22 cellular contexts compared by ENCODE assay signal in the genomic region with DNA sequence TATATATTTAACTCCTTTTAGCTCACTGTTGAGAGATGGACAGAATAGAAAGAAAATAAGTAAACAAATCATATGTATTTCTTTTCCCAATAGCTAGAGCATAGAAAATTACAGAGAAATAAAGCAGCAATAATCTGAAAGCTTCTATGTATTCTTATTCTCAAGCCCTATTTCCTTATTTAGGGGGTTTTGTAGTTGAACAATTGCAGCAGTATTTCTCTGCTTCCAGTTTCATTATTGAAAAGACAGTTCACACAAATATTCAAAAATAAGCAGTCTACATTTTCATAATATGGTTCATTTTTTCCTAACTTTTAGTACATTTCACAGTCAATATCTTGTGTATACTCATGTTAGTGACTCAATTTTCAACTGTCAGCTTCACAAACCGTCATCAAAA.
DNase-seq lines count a peak whose midpoint lies in the region; ATAC-seq, FAIRE-seq and TF ChIP-seq lines count a peak whose summit lies in the region.
"Had no signal": no experiment of that assay in that cellular context is flagged by ENCODE, and none has a peak within 500 bp of the region (broad histone marks: within the 10 kb centered on the region; RNA-seq: fewer than 3 reads in every experiment).

No MANE protein-coding gene starts in this region.

- no peak for DNase-seq in GM19239 (ENCODE audit: insufficient read length, low spot score)
- DNase-seq in MM.1S, result peak; percentile 11
- no peak for DNase-seq in GM12878 (ENCODE audit: low read depth, low spot score)
- no peak for DNase-seq in NK-92 (lab: John Stamatoyannopoulos, UW; ENCODE audit: unreplicated experiment)
- DNase-seq in NCI-H82 (lab: John Stamatoyannopoulos, UW), result no peak
- DNase-seq: 8988T; ACHN; AML-193; C1 segment of cervical spinal cord; Calu3; CD4-positive, alpha-beta memory T cell; COR-L47; DMS53; DMS79 treated with DMSO at 0.1 percent for 48 hours; GF-D8; H9 had no signal

- BruUV-seq in GM12878 (replicated peaks; lab: Mats Ljungman, UMichigan), result no TSS peak

- H3K4me2 ChIP-seq in MM.1S (ENCODE audit: low read depth, low read length), result no peak overlapping the region
- no peak overlapping the region for H3K4me2 ChIP-seq in GM12878 (ENCODE audit: control insufficient read depth, insufficient read depth)
- H3K4me2 ChIP-seq: A549, GM23338 had no signal

- TF ChIP-seq RAD21 in GM12878 (IDR thresholded peaks at IDR 0.05; ENCODE audit: insufficient read depth, low read depth, low read length), result no peak

- H3K4me1 ChIP-seq in MM.1S (ENCODE audit: low read length) (peaks cover 6% of the 10 kb centered on the region), GM12878 (ENCODE audit: control insufficient read depth, insufficient read depth, low read length) (no peaks in the 10 kb centered on the region)
- H3K4me1 ChIP-seq: A549 had no signal

- ATAC-seq in GM18511 (IDR thresholded peaks at IDR 0.05; ENCODE audit: unreplicated experiment) (peak; percentile 58), GM12878 (0 out of 3 replicates have a peak, but pooled peaks have one; percentile 18), HG03175 (IDR thresholded peaks at IDR 0.05; ENCODE audit: unreplicated experiment) (no peak)
- ATAC-seq: A549, GM23338, HCT116 had no signal

- H3K27ac ChIP-seq in MM.1S (ENCODE audit: low read length) (no peak overlapping the region), GM12878 (ENCODE audit: control insufficient read depth, insufficient read depth) (no peak overlapping the region)
- H3K27ac ChIP-seq: A549 had no signal

- WGBS in GM12878 (ENCODE audit: insufficient coverage, insufficient replicate concordance, low lambda C conversion rate, missing lambda C conversion rate), result 0% methylated on average over 1 of the region's 1 CpG

- no peak for TF ChIP-seq POLR2A in GM12878 (IDR thresholded peaks at IDR 0.05; ENCODE audit: low read depth, low read length)

- H2AFZ ChIP-seq in MM.1S (ENCODE audit: low read length), result no peak overlapping the region
- H2AFZ ChIP-seq in GM12878 (ENCODE audit: control insufficient read depth, low read depth, low read length), result no peak overlapping the region
- H2AFZ ChIP-seq: GM23338 had no signal

- no peaks in the 10 kb centered on the region for H3K9me3 ChIP-seq in MM.1S (replicated peaks; ENCODE audit: insufficient read depth, low read length)
- H3K9me3 ChIP-seq in GM12878 (replicated peaks; ENCODE audit: control insufficient read depth, insufficient read depth, low read length), result peaks cover 2% of the 10 kb centered on the region
- H3K9me3 ChIP-seq: A549 had no signal

- no peak for TF ChIP-seq CTCF in MM.1S (IDR thresholded peaks at IDR 0.05; ENCODE audit: low read length)
- no peak for TF ChIP-seq CTCF in GM12878 (IDR thresholded peaks at IDR 0.05 in 2 of 3, conservative IDR thresholded peaks at IDR 0.05 in 1 of 3; ENCODE audit: control insufficient read depth in 2 of 3, extremely low read depth in 1 of 3, insufficient read depth in 1 of 3, low read depth in 3 of 3, low read length in 3 of 3)

- H3K27me3 ChIP-seq in MM.1S (replicated peaks; ENCODE audit: insufficient read depth, low read length) (no peaks in the 10 kb centered on the region), GM12878 (replicated peaks in 1 of 2; ENCODE audit: control insufficient read depth in 2 of 2, insufficient read depth in 2 of 2, low read length in 1 of 2) (no peaks in the 10 kb centered on the region)

- no peak for TF ChIP-seq EP300 in GM12878 (IDR thresholded peaks at IDR 0.05; ENCODE audit: borderline replicate concordance in 1 of 2, control insufficient read depth in 1 of 2, low read depth in 2 of 2, low read length in 2 of 2)

- intact Hi-C loops in GM12878 (cut with micrococcal nuclease; ENCODE audit: unreplicated experiment), result no loop called here

- H4K20me1 ChIP-seq in MM.1S (ENCODE audit: insufficient read depth, low read length), result no peaks in the 10 kb centered on the region
- no peaks in the 10 kb centered on the region for H4K20me1 ChIP-seq in GM12878 (ENCODE audit: control insufficient read depth, insufficient read depth)

- no peaks in the 10 kb centered on the region for H3K9me2 ChIP-seq in MM.1S (replicated peaks; ENCODE audit: insufficient read depth, low read length)

- no peaks in the 10 kb centered on the region for H3K79me2 ChIP-seq in MM.1S (ENCODE audit: low read length)
- no peaks in the 10 kb centered on the region for H3K79me2 ChIP-seq in GM12878 (ENCODE audit: control insufficient read depth, insufficient read depth, low read length)

- CTCF ChIA-PET in GM12878 (lab: Yijun Ruan, JAX), result interaction anchor here (1.9 kb wide), 1 partner anchor 72 kb away, joined by 4 read pairs; no protein-coding TSS in a partner anchor

- no peaks in the 10 kb centered on the region for H3K36me3 ChIP-seq in MM.1S (replicated peaks; ENCODE audit: insufficient read depth, low read length)
- H3K36me3 ChIP-seq in GM12878 (ENCODE audit: control insufficient read depth in 2 of 2, insufficient read depth in 2 of 2, low read length in 1 of 2), result no peaks in the 10 kb centered on the region

- FAIRE-seq in GM19239 (lab: Jason Lieb, UNC) (peak; percentile 49), GM12878 (lab: Jason Lieb, UNC) (no peak)
- FAIRE-seq: A549, GM12892 had no signal

- SMC1A ChIA-PET in GM12878 (lab: Charles Lee; ENCODE audit: uncharacterized antibody, unreplicated experiment), result interaction anchor here (0.6 to 2.4 kb wide), 4 partner anchors 11 to 217 kb away, joined by 3 to 14 read pairs (median 6); no protein-coding TSS in a partner anchor

- RAD21 ChIA-PET in GM12878 (lab: Charles Lee; ENCODE audit: unreplicated experiment), result interaction anchor here (1.4 kb wide), 1 partner anchor 70 kb away, joined by 7 read pairs; no protein-coding TSS in a partner anchor

- no peak overlapping the region for H3K9ac ChIP-seq in MM.1S (ENCODE audit: low read length)
- H3K9ac ChIP-seq in GM12878 (ENCODE audit: control insufficient read depth, insufficient read depth, low read length), result no peak overlapping the region

- H3K4me3 ChIP-seq in MM.1S (ENCODE audit: low read length) (no peak overlapping the region), GM12878 (no peak overlapping the region)
- H3K4me3 ChIP-seq: A549, GM23338 had no signal

- H3F3A ChIP-seq in MM.1S (ENCODE audit: insufficient read depth, low read length), result no peaks in the 10 kb centered on the region

- POLR2A ChIA-PET in GM12878 (lab: Charles Lee), result no interaction called here

- in situ Hi-C loops in GM12878 (cut with MboI), result no loop called here

TF ChIP-seq in GM12878, 131 proteins besides CTCF, POLR2A, EP300 and RAD21:
- TF ChIP-seq SP1 (IDR thresholded peaks at IDR 0.05; ENCODE audit: low read depth, low read length) (no peak), DPF2 (IDR thresholded peaks at IDR 0.05) (no peak)
TF ChIP-seq in GM12878: peak in this region for 0.
